In genomic region chrX:154097003-154097596, GRCh38 we compare ENCODE assay signal across 8 cellular contexts. TPM values are rescaled to one million over a fixed set of nuclear protein-coding genes. Genes with fewer than 3 reads are reported as not detected.
DNase-seq lines count a peak whose midpoint lies in the region; ATAC-seq, FAIRE-seq and TF ChIP-seq lines count a peak whose summit lies in the region.

No MANE protein-coding gene starts in this region.

- H3K27me3 ChIP-seq in ectodermal cell (ENCODE audit: control insufficient read depth, insufficient read depth, low read length, poor library complexity, severe bottlenecking) (no peaks in the 10 kb centered on the region), lung (ENCODE audit: control insufficient read depth, insufficient read depth) (no peaks in the 10 kb centered on the region)

- no peak for TF ChIP-seq RAD21 in A549 (conservative IDR thresholded peaks at IDR 0.05 in 1 of 2, IDR thresholded peaks at IDR 0.05 in 1 of 2)

- FAIRE-seq in A549 (lab: Jason Lieb, UNC), result no peak

- peak overlapping the region; percentile 92 for H3K4me3 Mint-ChIP-seq in activated CD8-positive, alpha-beta T cell treated with anti-CD3 and anti-CD28 coated beads for 36 hours

- no CpG with 5 or more reads among the region's 82 CpGs for WGBS in A549 (ENCODE audit: missing lambda C conversion rate)
- WGBS in ectodermal cell, 2 experiments, result 0 to 1% methylated on average over 73 to 79 of the region's 82 CpGs
- WGBS in lung, 2 donors, result 28% methylated on average over 81 of the region's 82 CpGs; no CpG with 5 or more reads in 1 of the 2 donors

- no peak for TF ChIP-seq EP300 in A549 (IDR thresholded peaks at IDR 0.05)

- H3K4me1 Mint-ChIP-seq in activated CD8-positive, alpha-beta T cell treated with anti-CD3 and anti-CD28 coated beads for 36 hours (ENCODE audit: low read depth), result peaks cover 54% of the 10 kb centered on the region

- POLR2A ChIA-PET in A549 (lab: Yijun Ruan, JAX), result no interaction called here
- POLR2A ChIA-PET in activated CD8-positive, alpha-beta T cell treated with anti-CD3 and anti-CD28 coated beads for 36 hours (lab: Charles Lee), result no interaction called here

- peak; percentile 69 for ATAC-seq in A549
- ATAC-seq in GM18517 (IDR thresholded peaks at IDR 0.05; ENCODE audit: unreplicated experiment), result peak; percentile 23
- ATAC-seq in HG03066 (IDR thresholded peaks at IDR 0.05; ENCODE audit: low read depth, unreplicated experiment), result peak; percentile 40
- ATAC-seq in activated CD8-positive, alpha-beta T cell treated with anti-CD3 and anti-CD28 coated beads for 36 hours, result peak; percentile 18
- peak; percentile 37 for ATAC-seq in lung (ENCODE audit: insufficient read depth, low FRiP score)

- H3K9me3 Mint-ChIP-seq in activated CD8-positive, alpha-beta T cell treated with anti-CD3 and anti-CD28 coated beads for 36 hours, result no peaks in the 10 kb centered on the region

- CTCF ChIA-PET in A549 (lab: Yijun Ruan, JAX), result interaction anchor here (0.9 kb wide), 1 partner anchor 27 kb away, joined by 3 read pairs; no protein-coding TSS in a partner anchor
- CTCF ChIA-PET in activated CD8-positive, alpha-beta T cell treated with anti-CD3 and anti-CD28 coated beads for 36 hours (lab: Charles Lee), result no interaction called here

- intact Hi-C loops in activated CD8-positive, alpha-beta T cell treated with anti-CD3 and anti-CD28 coated beads for 36 hours (cut with micrococcal nuclease), result no loop called here

- H3K27ac ChIP-seq in A549 (peak overlapping the region; percentile 98 to 99), ectodermal cell (ENCODE audit: insufficient read depth, low read depth, low read length, poor library complexity, severe bottlenecking) (peak overlapping the region; percentile 83), lung (ENCODE audit: low read depth in 1 of 2, low read length in 1 of 2) (peak overlapping the region; percentile 92 to 98)

- H3K9me3 ChIP-seq in A549 (no peaks in the 10 kb centered on the region), ectodermal cell (ENCODE audit: control insufficient read depth, low read length) (no peaks in the 10 kb centered on the region), lung (ENCODE audit: control insufficient read depth in 2 of 2, insufficient read depth in 1 of 2, low read length in 1 of 2) (peaks cover 0 to 11% of the 10 kb centered on the region in 2 donors)

- H3K4me1 ChIP-seq in A549 (peaks cover 36% of the 10 kb centered on the region), ectodermal cell (ENCODE audit: control insufficient read depth, insufficient read depth, low read length) (peaks cover 21% of the 10 kb centered on the region), lung (ENCODE audit: control insufficient read depth in 2 of 2, insufficient read depth in 2 of 2, low read length in 2 of 2) (peaks cover 9 to 22% of the 10 kb centered on the region in 2 donors)

- peak overlapping the region; percentile 83 for H3K4me2 ChIP-seq in A549

- no peaks in the 10 kb centered on the region for H3K27me3 Mint-ChIP-seq in activated CD8-positive, alpha-beta T cell treated with anti-CD3 and anti-CD28 coated beads for 36 hours

- H3K4me3 ChIP-seq in A549, result peak overlapping the region; percentile 99
- peak overlapping the region; percentile 65 for H3K4me3 ChIP-seq in ectodermal cell (ENCODE audit: insufficient read depth, low read depth, low read length)
- H3K4me3 ChIP-seq in lung, result peak overlapping the region; percentile 75

- H3K36me3 ChIP-seq in ectodermal cell (ENCODE audit: control insufficient read depth, insufficient read depth, low read length), result no peaks in the 10 kb centered on the region
- H3K36me3 ChIP-seq in lung (ENCODE audit: control insufficient read depth in 2 of 2, insufficient read depth in 2 of 2, low read length in 2 of 2), result no peaks in the 10 kb centered on the region

- TF ChIP-seq POLR2A in A549 (IDR thresholded peaks at IDR 0.05; ENCODE audit: low read length), result no peak

- H3K36me3 Mint-ChIP-seq in activated CD8-positive, alpha-beta T cell treated with anti-CD3 and anti-CD28 coated beads for 36 hours (ENCODE audit: low read depth), result peaks cover 17% of the 10 kb centered on the region

- TF ChIP-seq CTCF in A549 (IDR thresholded peaks at IDR 0.05), result no peak
- TF ChIP-seq CTCF in activated CD8-positive, alpha-beta T cell treated with anti-CD3 and anti-CD28 coated beads for 36 hours (IDR thresholded peaks at IDR 0.05), result no peak
- no peak for TF ChIP-seq CTCF in lung (IDR thresholded peaks at IDR 0.05; ENCODE audit: control extremely low read depth, extremely low read depth)

- H3K27ac Mint-ChIP-seq in activated CD8-positive, alpha-beta T cell treated with anti-CD3 and anti-CD28 coated beads for 36 hours, result peak overlapping the region; percentile 100

- DNase-seq in A549 (ENCODE audit: low read depth in 1 of 2, low spot score in 1 of 2) (peak; percentile 69 to 77), NCI-H345 (lab: John Stamatoyannopoulos, UW) (peak; percentile 78), lung (ENCODE audit: low spot score) (peak; percentile 46)
- peak; percentile 69 for DNase-seq in activated CD8-positive, alpha-beta T cell treated with anti-CD3 and anti-CD28 coated beads for 36 hours
- DNase-seq in stimulated activated CD4-positive, alpha-beta T cell treated with anti-CD3 and anti-CD28 coated beads, TNF-alpha, amount 100 ng/mL, for 48 hours (ENCODE audit: low read depth in 3 of 3), result peak in 2 of 3 donors; percentile 29 to 38

TF ChIP-seq in A549, 52 proteins besides CTCF, POLR2A, EP300 and RAD21:
- TF ChIP-seq FOXS1 (CRISPR knock-in tag; IDR thresholded peaks at IDR 0.05) (no peak), GATA3 (IDR thresholded peaks at IDR 0.05; ENCODE audit: borderline replicate concordance) (no peak), JUN (IDR thresholded peaks at IDR 0.05) (0 out of 5 replicates have a peak, but pooled peaks of 1 of the 2 experiments have one; percentile 53), FOSB (CRISPR knock-in tag; IDR thresholded peaks at IDR 0.05) (no peak)
- TF ChIP-seq, protein P1, sequence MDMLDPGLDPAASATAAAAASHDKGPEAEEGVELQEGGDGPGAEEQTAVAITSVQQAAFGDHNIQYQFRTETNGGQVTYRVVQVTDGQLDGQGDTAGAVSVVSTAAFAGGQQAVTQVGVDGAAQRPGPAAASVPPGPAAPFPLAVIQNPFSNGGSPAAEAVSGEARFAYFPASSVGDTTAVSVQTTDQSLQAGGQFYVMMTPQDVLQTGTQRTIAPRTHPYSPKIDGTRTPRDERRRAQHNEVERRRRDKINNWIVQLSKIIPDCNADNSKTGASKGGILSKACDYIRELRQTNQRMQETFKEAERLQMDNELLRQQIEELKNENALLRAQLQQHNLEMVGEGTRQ (IDR thresholded peaks at IDR 0.05), result no peak

RNA-seq across cellular contexts. Expression of gene MECP2, which starts 0.4 kb away (rescaled TPM):
- polyA plus RNA-seq in A549 (2011; rRNA removed), result 16.6 and 17.7 TPM in 2 replicates
- polyA plus RNA-seq in A549 (2012; cell fraction: cytosol; rRNA removed), result 7.4 and 7.8 TPM in 2 replicates
- 10.5 and 13.7 TPM in 2 replicates for polyA plus RNA-seq in A549 (2012; cell fraction: nucleus; rRNA removed)
- polyA plus RNA-seq in A549 (2017; fragmentation: RNase III; extraction: RNeasy Plus Mini Kit Qiagen cat#74134 plus additional on column Dnase treatment), result 16.5 to 19.2 TPM (median 17.9 TPM) in 3 replicates
- polyA minus RNA-seq in A549 (2011; rRNA and poly(A)+ RNA removed), result 24.9 and 29.9 TPM in 2 replicates
- 10 to 100 TPM; 63.7 to 65.1 TPM for total RNA-seq in activated CD8-positive, alpha-beta T cell treated with anti-CD3 and anti-CD28 coated beads for 36 hours
- polyA plus RNA-seq in ectodermal cell (2013, experiment 1 of 4), result 37.3 TPM
- polyA plus RNA-seq in ectodermal cell (2013, experiment 2 of 4), result 36.0 TPM
- polyA plus RNA-seq in ectodermal cell (2013, experiment 3 of 4), result 24.2 TPM
- 26.7 TPM for polyA plus RNA-seq in ectodermal cell (2013, experiment 4 of 4)
- total RNA-seq in lung, result 10 to 100 TPM; 53.4 to 62.9 TPM
- 10 to 100 TPM; 20.4 to 24.5 TPM for polyA plus RNA-seq in lung

RNA-seq across cellular contexts. Expression of gene OPN1LW, which starts 46.9 kb away (rescaled TPM):
- polyA plus RNA-seq in A549 (2011; rRNA removed) (not detected in 2 replicates), A549 (2017; fragmentation: RNase III; extraction: RNeasy Plus Mini Kit Qiagen cat#74134 plus additional on column Dnase treatment) (not detected in 3 replicates), lung (not detected)
- polyA plus RNA-seq in A549 (2012; cell fraction: cytosol; rRNA removed), result not detected in 2 replicates
- polyA plus RNA-seq in A549 (2012; cell fraction: nucleus; rRNA removed), result not detected in 2 replicates
- polyA minus RNA-seq in A549 (2011; rRNA and poly(A)+ RNA removed), result not detected in 2 replicates
- total RNA-seq in activated CD8-positive, alpha-beta T cell treated with anti-CD3 and anti-CD28 coated beads for 36 hours, result not detected
- polyA plus RNA-seq in ectodermal cell (2013, experiment 1 of 4), result not detected
- not detected for polyA plus RNA-seq in ectodermal cell (2013, experiment 2 of 4)
- polyA plus RNA-seq in ectodermal cell (2013, experiment 3 of 4), result not detected
- polyA plus RNA-seq in ectodermal cell (2013, experiment 4 of 4), result not detected
- total RNA-seq in lung, result not detected

Comparison
In these comparisons a context has a peak if more than half of its experiments do, and no peak if none do; other contexts are left out.
1. Peak in every context shown above with its lines: DNase-seq, ATAC-seq, H3K4me3 ChIP-seq and H3K27ac ChIP-seq.
2. ATAC-seq: peak in every context shown above with its lines; median percentile 69 in A549; 40 in HG03066; 37 in lung; 23 in GM18517; 18 in activated CD8-positive, alpha-beta T cell treated with anti-CD3 and anti-CD28 coated beads for 36 hours.